In genomic region chr22:27488456-27489224, GRCh38 we compare ENCODE assay signal across 16 cellular contexts.
DNase-seq lines count a peak whose midpoint lies in the region; ATAC-seq and TF ChIP-seq lines count a peak whose summit lies in the region.
"Had no signal": no experiment of that assay in that cellular context is flagged by ENCODE, and none has a peak within 500 bp of the region (broad histone marks: within the 10 kb centered on the region; RNA-seq: fewer than 3 reads in every experiment).

No MANE protein-coding gene starts in this region.

- H3K27me3 ChIP-seq in IMR-90 (ENCODE audit: control insufficient read depth, insufficient read depth, low read length) (peaks cover 8% of the 10 kb centered on the region; the same call in 1 of the 2 replicates), adipocyte (replicated peaks; ENCODE audit: control insufficient read depth, insufficient read depth, low read length) (no peaks in the 10 kb centered on the region), spleen (replicated peaks in 1 of 7) (peaks cover 0 to 38% (median 0%) of the 10 kb centered on the region in 7 donors)
- H3K27me3 ChIP-seq: neutrophil had no signal

- no peak overlapping the region for H4K5ac ChIP-seq in IMR-90 (ENCODE audit: low read depth, low read length)

- peak overlapping the region; percentile 17; the same call in 1 of the 2 replicates for H3K18ac ChIP-seq in IMR-90 (ENCODE audit: low read depth, low read length)

- POLR2A ChIA-PET in IMR-90 (lab: Charles Lee; ENCODE audit: unreplicated experiment) = interaction anchor here (0.6 kb wide), 1 partner anchor 1187 kb away, joined by 14 read pairs; no protein-coding TSS in a partner anchor

- H2BK120ac ChIP-seq in IMR-90 (ENCODE audit: low read depth, low read length) = peak overlapping the region; percentile 57

- H2AK9ac ChIP-seq in IMR-90 (replicated peaks; ENCODE audit: low read depth, low read length, poor library complexity) = no peak overlapping the region

- H3K14ac ChIP-seq in IMR-90 (replicated peaks; ENCODE audit: low read depth, low read length) = 0 out of 2 replicates have a peak overlapping the region, but pooled peaks have one; percentile 1

- H3K4me3 ChIP-seq in IMR-90 (ENCODE audit: insufficient read depth, low read depth, low read length) = no peak overlapping the region
- no peak overlapping the region for H3K4me3 ChIP-seq in adipocyte (ENCODE audit: low read length)
- no peak overlapping the region for H3K4me3 ChIP-seq in spleen
- H3K4me3 ChIP-seq: lower lobe of right lung had no signal

- H2AFZ ChIP-seq in IMR-90 (replicated peaks; ENCODE audit: low read length, poor library complexity) = peak overlapping the region; percentile 36

- H3K27ac ChIP-seq in IMR-90 (ENCODE audit: insufficient read depth, low read length) (no peak overlapping the region), spleen (no peak overlapping the region)
- H3K27ac ChIP-seq: lower lobe of right lung, neutrophil had no signal

- H3K4me1 ChIP-seq in IMR-90 (ENCODE audit: control insufficient read depth, insufficient read depth, low read length) = peaks cover 12% of the 10 kb centered on the region
- peaks cover 16% of the 10 kb centered on the region for H3K4me1 ChIP-seq in adipocyte (ENCODE audit: control insufficient read depth, insufficient read depth, low read length)
- H3K4me1 ChIP-seq in spleen = no peaks in the 10 kb centered on the region
- H3K4me1 ChIP-seq: lower lobe of right lung had no signal

- 0 out of 2 replicates have a peak, but pooled peaks have one; percentile 2 for TF ChIP-seq RAD21 in IMR-90 (IDR thresholded peaks at IDR 0.05; ENCODE audit: low read length)

- peaks cover 12% of the 10 kb centered on the region for H3K9me1 ChIP-seq in IMR-90 (ENCODE audit: insufficient read depth, low read length)

- peak overlapping the region; percentile 66 for H2AK5ac ChIP-seq in IMR-90 (ENCODE audit: low read depth, low read length)

- TF ChIP-seq POLR2A in IMR-90 (IDR thresholded peaks at IDR 0.05; ENCODE audit: low read depth, low read length) (no peak), spleen (IDR thresholded peaks at IDR 0.05) (no peak)

- no peak overlapping the region for H3K56ac ChIP-seq in IMR-90 (ENCODE audit: extremely low read depth, insufficient read depth, low read length)

- H2BK5ac ChIP-seq in IMR-90 (ENCODE audit: low read depth, low read length, poor library complexity, severe bottlenecking) = no peak overlapping the region

- peak overlapping the region in 1 of 2 experiments; percentile 43; a peak in 1 of 4 replicates for H4K8ac ChIP-seq in IMR-90 (ENCODE audit: low read depth in 2 of 2, low read length in 2 of 2)

- peak overlapping the region; percentile 64; the same call in 1 of the 2 replicates for H2BK20ac ChIP-seq in IMR-90 (ENCODE audit: low read depth, low read length)

- DNase-seq in IMR-90 (no peak), adipocyte (ENCODE audit: low read depth) (peak; percentile 25), lung microvascular endothelial cell (ENCODE audit: low read depth in 2 of 2) (peak; percentile 14 to 58), spleen (peak; percentile 15), AML-193 (lab: John Stamatoyannopoulos, UW) (no peak), GM19240 (ENCODE audit: insufficient read length, low spot score) (no peak), HUDEP-2 (lab: John Stamatoyannopoulos, UW; ENCODE audit: unreplicated experiment in 76 of 76) (no peak)
- DNase-seq: C1 segment of cervical spinal cord; effector memory CD4-positive, alpha-beta T cell; KG1; lower lobe of right lung; NCI-H1417; NCI-H345; stimulated activated naive B cell treated with anti-CD40 and anti-IgM and Interleukin-4, amounts not matched to agents 10 μg/mL and 1 μg/mL and 100 μg/mL, for 72 hours had no signal

- no peak overlapping the region for H3K4me2 ChIP-seq in IMR-90 (ENCODE audit: low read depth, low read length)

- no peaks in the 10 kb centered on the region for H4K20me1 ChIP-seq in IMR-90 (ENCODE audit: insufficient read depth, low read length)

- no TSS peak for BruUV-seq in IMR-90 (replicated peaks; lab: Mats Ljungman, UMichigan)

- H2BK15ac ChIP-seq in IMR-90 (ENCODE audit: low read depth, low read length) = peak overlapping the region; percentile 57; the same call in 2 of the 3 replicates

- H3K4ac ChIP-seq in IMR-90 (ENCODE audit: low read depth, low read length) = peak overlapping the region; percentile 65

- no peak overlapping the region for H3K9ac ChIP-seq in IMR-90 (ENCODE audit: low read depth, low read length)
- H3K9ac ChIP-seq in adipocyte (ENCODE audit: low read length) = no peak overlapping the region

- no CpG with 5 or more reads among the region's 12 CpGs for WGBS in IMR-90 (ENCODE audit: extremely low coverage in 2 of 2, insufficient read length in 1 of 2), 2 experiments
- WGBS in spleen, 5 donors = 60 to 78% (median 64%) methylated on average over 11 to 12 of the region's 12 CpGs

- in situ Hi-C loops in IMR-90 (cut with MboI; ENCODE audit: low sequenced_read_pairs) = no loop called here

- H3K9me3 ChIP-seq in IMR-90 (ENCODE audit: control insufficient read depth, insufficient read depth, low read length) (peaks cover 12% of the 10 kb centered on the region), adipocyte (ENCODE audit: control insufficient read depth, low read length) (no peaks in the 10 kb centered on the region), spleen (peaks cover 0 to 19% (median 8%) of the 10 kb centered on the region in 8 donors)
- H3K9me3 ChIP-seq: lower lobe of right lung, neutrophil had no signal

- peak overlapping the region; percentile 44; the same call in 1 of the 2 replicates for H4K91ac ChIP-seq in IMR-90 (ENCODE audit: insufficient read depth, low read depth, low read length)

- ATAC-seq in IMR-90 (ENCODE audit: low read depth) (no peak), HG03108 (IDR thresholded peaks at IDR 0.05; ENCODE audit: unreplicated experiment) (no peak)
- ATAC-seq: stimulated activated naive B cell treated with anti-CD40 and anti-IgM and Interleukin-4, amounts not matched to agents 10 μg/mL and 1 μg/mL and 100 μg/mL, for 72 hours had no signal

- H3K36me3 ChIP-seq in IMR-90 (ENCODE audit: control insufficient read depth, insufficient read depth, low read length) (no peaks in the 10 kb centered on the region), adipocyte (ENCODE audit: control insufficient read depth, insufficient read depth, low read length, severe bottlenecking) (no peaks in the 10 kb centered on the region), spleen (no peaks in the 10 kb centered on the region)
- H3K36me3 ChIP-seq: lower lobe of right lung, neutrophil had no signal

- H3K79me1 ChIP-seq in IMR-90 (ENCODE audit: low read depth in 1 of 2, low read length in 2 of 2) = no peaks in the 10 kb centered on the region

- TF ChIP-seq CTCF in IMR-90 (conservative IDR thresholded peaks at IDR 0.05; ENCODE audit: low read depth, low read length) (no peak), spleen (IDR thresholded peaks at IDR 0.05 in 8 of 11, conservative IDR thresholded peaks at IDR 0.05 in 3 of 11) (no peak)

- CTCF ChIA-PET in IMR-90 (lab: Yijun Ruan, JAX) = interaction anchor here (0.6 to 0.9 kb wide), 2 partner anchors 15 to 1070 kb away, joined by 4 read pairs; no protein-coding TSS in a partner anchor

- intact Hi-C loops in IMR-90 (cut with micrococcal nuclease) (no loop called here), spleen (cut with DNase I; ENCODE audit: low total_unique reads) (no loop called here)

- H3K23ac ChIP-seq in IMR-90 (ENCODE audit: low read depth, low read length) = no peak overlapping the region

- dilution Hi-C loops in IMR-90 (cut with HindIII; ENCODE audit: low sequenced_read_pairs, unreplicated experiment) = no loop called here

TF ChIP-seq in IMR-90, 13 proteins besides CTCF, POLR2A, EP300 and RAD21:
- no peak for TF ChIP-seq MXI1 (IDR thresholded peaks at IDR 0.05; ENCODE audit: borderline replicate concordance, low read depth, low read length)
- no peak for TF ChIP-seq FOS (IDR thresholded peaks at IDR 0.05; ENCODE audit: low read depth, low read length)
- no peak for TF ChIP-seq CHD1 (IDR thresholded peaks at IDR 0.05; ENCODE audit: low read depth, low read length)
- TF ChIP-seq, protein P1, sequence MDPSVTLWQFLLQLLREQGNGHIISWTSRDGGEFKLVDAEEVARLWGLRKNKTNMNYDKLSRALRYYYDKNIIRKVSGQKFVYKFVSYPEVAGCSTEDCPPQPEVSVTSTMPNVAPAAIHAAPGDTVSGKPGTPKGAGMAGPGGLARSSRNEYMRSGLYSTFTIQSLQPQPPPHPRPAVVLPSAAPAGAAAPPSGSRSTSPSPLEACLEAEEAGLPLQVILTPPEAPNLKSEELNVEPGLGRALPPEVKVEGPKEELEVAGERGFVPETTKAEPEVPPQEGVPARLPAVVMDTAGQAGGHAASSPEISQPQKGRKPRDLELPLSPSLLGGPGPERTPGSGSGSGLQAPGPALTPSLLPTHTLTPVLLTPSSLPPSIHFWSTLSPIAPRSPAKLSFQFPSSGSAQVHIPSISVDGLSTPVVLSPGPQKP (IDR thresholded peaks at IDR 0.05; ENCODE audit: borderline replicate concordance, low read depth, low read length) = no peak
- no peak for TF ChIP-seq NFE2L2 (IDR thresholded peaks at IDR 0.05; ENCODE audit: low read depth, low read length)
- no peak for TF ChIP-seq SMC3 (IDR thresholded peaks at IDR 0.05; ENCODE audit: low read depth, low read length)
- TF ChIP-seq USF2 (IDR thresholded peaks at IDR 0.05; ENCODE audit: low read depth, low read length) = no peak

Comparison
In these comparisons a context has a peak if more than half of its experiments do, and no peak if none do; other contexts are left out.
1. DNase-seq: peak in adipocyte (single experiment), lung microvascular endothelial cell (2 of 2) and spleen (single experiment); none in IMR-90 (single experiment), AML-193 (0 of 2), GM19240 (single experiment) and HUDEP-2 (0 of 76).